18 cellular contexts compared by ENCODE assay signal in genomic region chr4:84730375-84730774, GRCh38.
"Had no signal": no experiment of that assay in that cellular context is flagged by ENCODE, and none has a peak within 500 bp of the region (broad histone marks: within the 10 kb centered on the region; RNA-seq: fewer than 3 reads in every experiment).

No MANE protein-coding gene starts in this region.

- H3K27ac Mint-ChIP-seq: T-cell had no signal

- H3K4me2 ChIP-seq: SK-N-SH had no signal

- H3K9ac ChIP-seq: SK-N-SH had no signal

- H3K27me3 Mint-ChIP-seq: T-cell had no signal

- DNase-seq: IMR-90, Kasumi-1, KG1, NCI-H1092 treated with DMSO at 0.1 percent for 48 hours, NCI-H1436, NCI-H187 treated with DMSO at 0.1 percent for 48 hours, NCI-H2029 treated with DMSO at 0.1 percent for 48 hours, NCI-H2171 treated with DMSO at 0.1 percent for 48 hours, NCI-H2227 treated with DMSO at 0.1 percent for 48 hours, NCI-H524, NCI-H526 treated with DMSO at 0.1 percent for 48 hours, NCI-H748 treated with DMSO at 0.1 percent for 48 hours, SHP77, SK-N-SH, SW 1271, T-cell had no signal

- H3K27ac ChIP-seq: RWPE1 had no signal

- H3K9me3 Mint-ChIP-seq: T-cell had no signal

- H3K4me3 Mint-ChIP-seq: T-cell had no signal

- ATAC-seq: HepG2, T-cell had no signal

- H3K36me3 Mint-ChIP-seq: T-cell had no signal
